ENCODE assay signal across 8 cellular contexts in genomic region chr17:35242158-35242804, GRCh38. TPM values are rescaled to one million over a fixed set of nuclear protein-coding genes. Genes with fewer than 3 reads are reported as not detected.
DNase-seq lines count a peak whose midpoint lies in the region; ATAC-seq and TF ChIP-seq lines count a peak whose summit lies in the region.

No MANE protein-coding gene starts in this region.

- H3K27ac Mint-ChIP-seq in activated naive CD4-positive, alpha-beta T cell treated with anti-CD3 and anti-CD28 coated beads, Interleukin-2, amount 50 U/mL, for 72 hours = peak overlapping the region; percentile 94 to 100

- intact Hi-C loops in left ventricle myocardium superior (cut with micrococcal nuclease) = no loop called here

- DNase-seq in DMS53 treated with DMSO at 0.1 percent for 48 hours (lab: John Stamatoyannopoulos, UW; ENCODE audit: unreplicated experiment) = peak; percentile 52
- DNase-seq in Karpas-422 = no peak
- DNase-seq in SK-N-SH = peak; percentile 41
- DNase-seq in activated naive CD4-positive, alpha-beta T cell treated with anti-CD3 and anti-CD28 coated beads, Interleukin-2, amount 50 U/mL, for 72 hours (ENCODE audit: low spot score in 2 of 2) = peak; percentile 80 to 90
- DNase-seq in left ventricle myocardium superior = peak; percentile 63
- DNase-seq in retinal pigment epithelial cell (ENCODE audit: low read depth) = no peak
- DNase-seq in superior temporal gyrus (ENCODE audit: extremely low spot score) = no peak

- peaks cover 25% of the 10 kb centered on the region for H3F3A ChIP-seq in SK-N-SH (replicated peaks; ENCODE audit: insufficient read depth)

- peak overlapping the region; percentile 59 for H3K9ac ChIP-seq in Karpas-422 (ENCODE audit: low read length)
- peak overlapping the region; percentile 95 for H3K9ac ChIP-seq in SK-N-SH

- H2AFZ ChIP-seq in Karpas-422 (ENCODE audit: low read length) = peak overlapping the region; percentile 99
- H2AFZ ChIP-seq in SK-N-SH (ENCODE audit: low read depth) = peak overlapping the region; percentile 98; the same call in 1 of the 2 replicates

- no peaks in the 10 kb centered on the region for H3K9me3 Mint-ChIP-seq in activated naive CD4-positive, alpha-beta T cell treated with anti-CD3 and anti-CD28 coated beads, Interleukin-2, amount 50 U/mL, for 72 hours

- H3K27me3 ChIP-seq in Karpas-422 (ENCODE audit: low read length) = no peaks in the 10 kb centered on the region
- no peaks in the 10 kb centered on the region for H3K27me3 ChIP-seq in SK-N-SH (ENCODE audit: insufficient read depth)

- H3K36me3 Mint-ChIP-seq in activated naive CD4-positive, alpha-beta T cell treated with anti-CD3 and anti-CD28 coated beads, Interleukin-2, amount 50 U/mL, for 72 hours = peaks cover 12 to 28% of the 10 kb centered on the region in 2 donors

- H3K79me2 ChIP-seq in Karpas-422 (ENCODE audit: low read length) (no peaks in the 10 kb centered on the region), SK-N-SH (ENCODE audit: insufficient read depth) (peaks cover 11% of the 10 kb centered on the region)

- CTCF ChIA-PET in SK-N-SH (lab: Yijun Ruan, JAX) = no interaction called here

- H3K4me3 ChIP-seq in Karpas-422 (ENCODE audit: low read length) (peak overlapping the region; percentile 68), SK-N-SH (ENCODE audit: low read depth in 2 of 2, low read length in 1 of 2) (peak overlapping the region; percentile 64 to 99), retinal pigment epithelial cell (ENCODE audit: low read length) (peak overlapping the region; percentile 87)

- H3K27ac ChIP-seq in Karpas-422 (ENCODE audit: low read length) (no peak overlapping the region), SK-N-SH (ENCODE audit: low read depth in 2 of 2, low read length in 1 of 2) (peak overlapping the region in 1 of 2 experiments; percentile 99; a peak in 2 of 4 replicates)

- no peak for TF ChIP-seq RAD21 in SK-N-SH (IDR thresholded peaks at IDR 0.05; ENCODE audit: low read length)

- peaks cover 26% of the 10 kb centered on the region for H3K4me1 ChIP-seq in Karpas-422 (ENCODE audit: low read length)
- peaks cover 0 to 11% of the 10 kb centered on the region in 2 experiments; a peak in 1 of 4 replicates for H3K4me1 ChIP-seq in SK-N-SH (ENCODE audit: control insufficient read depth in 1 of 2, insufficient read depth in 2 of 2, low read depth in 1 of 2, low read length in 1 of 2)

- POLR2A ChIA-PET in SK-N-SH (lab: Yijun Ruan, JAX) = no interaction called here

- peak overlapping the region; percentile 73 for H3K4me2 ChIP-seq in Karpas-422 (ENCODE audit: low read depth, low read length, poor library complexity, severe bottlenecking)
- H3K4me2 ChIP-seq in SK-N-SH = peak overlapping the region; percentile 94

- 9% methylated on average over 31 of the region's 43 CpGs for WGBS in SK-N-SH (ENCODE audit: low lambda C conversion rate)

- no peak for TF ChIP-seq EP300 in SK-N-SH (IDR thresholded peaks at IDR 0.05; ENCODE audit: borderline replicate concordance in 1 of 2, low read depth in 1 of 2, low read length in 1 of 2)

- TF ChIP-seq CTCF in SK-N-SH (IDR thresholded peaks at IDR 0.05) (0 out of 2 replicates have a peak, but pooled peaks have one; percentile 27), retinal pigment epithelial cell (conservative IDR thresholded peaks at IDR 0.05; ENCODE audit: low read depth, low read length) (peak; percentile 51)

- no peaks in the 10 kb centered on the region for H3K9me2 ChIP-seq in Karpas-422 (replicated peaks; ENCODE audit: insufficient read depth, low read length)
- no peaks in the 10 kb centered on the region for H3K9me2 ChIP-seq in SK-N-SH

- no peaks in the 10 kb centered on the region for H3K36me3 ChIP-seq in Karpas-422 (ENCODE audit: insufficient read depth, low read length)
- peaks cover 0 to 2% of the 10 kb centered on the region in 2 experiments for H3K36me3 ChIP-seq in SK-N-SH (replicated peaks in 1 of 2; ENCODE audit: control insufficient read depth in 1 of 2, insufficient read depth in 2 of 2, low read length in 1 of 2)

- H4K20me1 ChIP-seq in Karpas-422 (ENCODE audit: insufficient read depth, low read depth, low read length) (no peaks in the 10 kb centered on the region), SK-N-SH (ENCODE audit: insufficient read depth) (no peaks in the 10 kb centered on the region; the same call in 1 of the 2 replicates)

- H3K9me3 ChIP-seq in Karpas-422 (ENCODE audit: low read length) = no peaks in the 10 kb centered on the region
- no peaks in the 10 kb centered on the region for H3K9me3 ChIP-seq in SK-N-SH

- ATAC-seq in GM21717 (IDR thresholded peaks at IDR 0.05; ENCODE audit: unreplicated experiment) (peak; percentile 36), left ventricle myocardium superior (peak; percentile 54)
- peak; percentile 55 to 63 for ATAC-seq in activated naive CD4-positive, alpha-beta T cell treated with anti-CD3 and anti-CD28 coated beads, Interleukin-2, amount 50 U/mL, for 72 hours

TF ChIP-seq in SK-N-SH, 30 proteins besides CTCF, POLR2A, EP300 and RAD21:
- TF ChIP-seq POLR2AphosphoS5 (IDR thresholded peaks at IDR 0.05; ENCODE audit: low read depth, low read length) = no peak

RNA-seq across cellular contexts. Expression of gene SLFN5, which starts 0.6 kb away (rescaled TPM):
- 0.07 and 0.22 TPM in 2 replicates for total RNA-seq in Karpas-422 (2014; rRNA removed; shearing (Covaris generic); ENCODE audit: low replicate concordance)
- polyA plus RNA-seq in SK-N-SH (2012; rRNA removed) = 1.4 and 1.9 TPM in 2 replicates
- polyA plus RNA-seq in SK-N-SH (2012; cell fraction: cytosol; rRNA removed) = 1.7 and 1.9 TPM in 2 replicates
- polyA plus RNA-seq in SK-N-SH (2012; cell fraction: nucleus; rRNA removed) = 1.0 and 2.0 TPM in 2 replicates
- total RNA-seq in activated naive CD4-positive, alpha-beta T cell treated with anti-CD3 and anti-CD28 coated beads, Interleukin-2, amount 50 U/mL, for 72 hours = 10 to 100 TPM; 24.3 to 68.2 TPM
- 13.1 TPM for total RNA-seq in left ventricle myocardium superior

RNA-seq across cellular contexts. Expression of gene SLC35G3, which starts 48.1 kb away (rescaled TPM):
- total RNA-seq in Karpas-422 (2014; rRNA removed; shearing (Covaris generic); ENCODE audit: low replicate concordance) = not detected in 2 replicates
- polyA plus RNA-seq in SK-N-SH (2012; rRNA removed) = not detected in 2 replicates
- polyA plus RNA-seq in SK-N-SH (2012; cell fraction: cytosol; rRNA removed) = not detected in 2 replicates
- not detected in 2 replicates for polyA plus RNA-seq in SK-N-SH (2012; cell fraction: nucleus; rRNA removed)
- total RNA-seq in activated naive CD4-positive, alpha-beta T cell treated with anti-CD3 and anti-CD28 coated beads, Interleukin-2, amount 50 U/mL, for 72 hours = not detected
- not detected for total RNA-seq in left ventricle myocardium superior

Comparison
In these comparisons a context has a peak if more than half of its experiments do, and no peak if none do; other contexts are left out.
1. DNase-seq: peak in DMS53 treated with DMSO at 0.1 percent for 48 hours (single experiment), SK-N-SH (single experiment), activated naive CD4-positive, alpha-beta T cell treated with anti-CD3 and anti-CD28 coated beads, Interleukin-2, amount 50 U/mL, for 72 hours (2 of 2) and left ventricle myocardium superior (single experiment); none in Karpas-422 (single experiment), retinal pigment epithelial cell (single experiment) and superior temporal gyrus (single experiment).
2. RNA of gene SLFN5, which starts 0.6 kb away (total RNA-seq): 24.3 to 68.2 TPM in activated naive CD4-positive, alpha-beta T cell treated with anti-CD3 and anti-CD28 coated beads, Interleukin-2, amount 50 U/mL, for 72 hours and 13.1 TPM in left ventricle myocardium superior (single experiment); 0.07 to 0.22 TPM in Karpas-422; every median in the first group is over 10 times any median in the second.
3. Peak in every context shown above with its lines, with median percentiles within 50 percentile points of each other: ATAC-seq and H3K4me3 ChIP-seq.